Comparison of ENCODE assay signal across 23 cellular contexts in the genomic region with DNA sequence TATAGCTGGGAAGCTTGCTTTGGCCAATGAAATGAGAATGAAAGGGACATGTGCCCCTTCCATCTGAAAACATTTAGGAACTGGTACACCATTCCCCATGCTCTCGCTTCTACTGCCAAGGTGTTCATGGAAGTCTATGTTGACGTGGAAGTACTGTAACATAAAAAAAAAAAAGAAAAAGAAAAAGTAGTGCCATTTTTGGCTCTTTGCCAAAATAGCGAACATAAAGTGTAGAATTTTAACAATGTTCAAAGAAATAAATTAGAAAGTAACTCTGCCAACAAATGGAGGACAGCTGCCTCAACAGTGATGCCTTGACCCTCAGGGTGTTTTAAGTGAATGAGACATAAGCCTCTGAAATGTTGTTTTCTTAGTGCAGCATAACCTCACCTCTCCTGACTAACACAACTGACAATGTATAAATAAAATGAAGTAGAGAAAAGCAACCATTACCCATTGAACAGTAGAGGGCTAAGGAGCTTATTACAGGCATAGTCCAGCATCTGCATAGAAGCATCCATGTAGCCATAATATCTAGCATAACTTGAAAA.
"Had no signal": no experiment of that assay in that cellular context is flagged by ENCODE, and none has a peak within 500 bp of the region (broad histone marks: within the 10 kb centered on the region; RNA-seq: fewer than 3 reads in every experiment).

No MANE protein-coding gene starts in this region.

- H3K36me3 ChIP-seq: MG63 had no signal

- H3K4me1 Mint-ChIP-seq: T-cell had no signal

- H3K27me3 Mint-ChIP-seq: T-cell had no signal

- H3K9me3 Mint-ChIP-seq: T-helper 1 cell treated with Interleukin-12 subunit alpha and Interleukin-12 subunit beta and Interleukin-4 antibody, amounts not matched to agents 30 μg/mL and 1 μg/mL, for 36 hours had no signal

- H3K27ac Mint-ChIP-seq: T-cell; T-helper 1 cell treated with Interleukin-12 subunit alpha and Interleukin-12 subunit beta and Interleukin-4 antibody, amounts not matched to agents 30 μg/mL and 1 μg/mL, for 36 hours had no signal

- H3K4me2 ChIP-seq: SK-N-SH had no signal

- H3K27ac ChIP-seq: RWPE1 had no signal

- ATAC-seq: Panc1, PC-3, T-cell had no signal

- H3K9me3 ChIP-seq: MG63, SK-N-SH had no signal

- H3K4me3 Mint-ChIP-seq: T-cell; T-helper 1 cell treated with Interleukin-12 subunit alpha and Interleukin-12 subunit beta and Interleukin-4 antibody, amounts not matched to agents 30 μg/mL and 1 μg/mL, for 36 hours had no signal

- H3K9ac ChIP-seq: SK-N-SH had no signal

- H3K4me3 ChIP-seq: MG63 had no signal

- DNase-seq: IMR-90; KBM-7; MG63; NCI-H1092; NCI-H1105 treated with DMSO at 0.1 percent for 48 hours; NCI-H1417 treated with DMSO at 0.1 percent for 48 hours; NCI-H146; NCI-H1694 treated with DMSO at 0.1 percent for 48 hours; NCI-H1930; NCI-H2081; NCI-H2107; NCI-H2227 treated with DMSO at 0.1 percent for 48 hours; NCI-H69; NCI-H774; NK-92 treated with Interleukin-12 subunit alpha and Interleukin-12 subunit beta, amount 100 ng/mL, for 24 hours; PC-3; SHP77; SK-N-SH; SW 1271; T-cell had no signal

- H3K27me3 ChIP-seq: MG63 had no signal
